28 cellular contexts compared by ENCODE assay signal in the genomic region with DNA sequence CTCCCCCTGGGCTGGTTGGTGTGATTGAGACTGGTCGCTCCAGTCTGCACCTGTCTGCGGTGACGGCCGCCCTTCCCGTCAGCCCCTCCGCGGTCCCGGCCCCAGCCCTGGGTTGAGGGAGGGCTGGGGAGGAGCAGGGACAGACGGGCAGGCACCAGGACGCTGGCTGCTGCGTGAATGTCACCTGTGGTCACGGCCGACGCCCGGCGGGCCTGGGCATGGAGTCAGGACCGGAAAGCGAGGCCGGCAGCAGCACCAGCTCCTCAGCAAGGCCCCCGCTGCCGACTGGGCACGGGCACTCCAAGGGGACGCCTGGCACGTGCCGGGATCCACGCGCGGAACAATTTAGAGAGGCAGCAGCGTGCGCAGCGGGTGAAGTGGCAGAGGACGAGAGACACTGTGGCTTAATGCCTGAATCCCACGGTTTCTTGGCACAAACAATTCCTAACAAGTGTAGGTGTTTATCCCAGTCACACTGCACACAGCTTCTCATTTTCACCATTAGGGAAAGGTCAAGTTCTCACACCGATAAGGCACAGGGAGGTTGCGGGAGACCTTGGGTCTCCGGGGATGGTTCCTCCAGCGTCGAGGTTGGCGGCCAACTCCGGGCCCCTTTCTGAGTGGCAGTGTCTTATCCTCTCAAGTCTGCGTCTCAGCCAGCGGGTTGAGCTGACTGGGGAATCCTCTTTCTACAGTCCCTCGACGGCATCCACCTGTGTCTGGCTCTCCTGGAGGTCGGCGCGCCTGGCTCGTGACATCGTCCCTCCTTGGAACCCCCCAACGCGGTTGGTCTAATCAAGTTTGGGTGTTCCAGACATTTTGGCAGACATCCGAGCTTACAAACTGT.
"Had no signal": no experiment of that assay in that cellular context is flagged by ENCODE, and none has a peak within 500 bp of the region (broad histone marks: within the 10 kb centered on the region; RNA-seq: fewer than 3 reads in every experiment).

No MANE protein-coding gene starts in this region.

- H3K36me3 Mint-ChIP-seq: activated naive CD8-positive, alpha-beta T cell treated with anti-CD3 and anti-CD28 coated beads for 36 hours had no signal

- H3K9me2 ChIP-seq: SK-N-SH had no signal

- H3K27me3 ChIP-seq: SJCRH30 had no signal

- H3K9me3 ChIP-seq: MG63, SJCRH30, SK-N-SH had no signal

- H3K27ac ChIP-seq: SJCRH30, VCaP had no signal

- H3K4me1 ChIP-seq: SJCRH30 had no signal

- H3K27ac Mint-ChIP-seq: activated CD4-positive, alpha-beta memory T cell treated with anti-CD3 and anti-CD28 coated beads, Interleukin-2, amount 10 ng/mL, durations not matched to agents 7 days and 5 days; activated CD4-positive, alpha-beta T cell treated with anti-CD3 and anti-CD28 coated beads, Interleukin-2, amount 10 ng/mL, durations not matched to agents 7 days and 5 days; activated naive CD4-positive, alpha-beta T cell treated with anti-CD3 and anti-CD28 coated beads for 36 hours; activated naive CD8-positive, alpha-beta T cell treated with anti-CD3 and anti-CD28 coated beads for 36 hours; activated T-helper 17 cell treated with anti-CD3 and anti-CD28 coated beads, Interleukin-2, amount 50 U/mL, for 72 hours had no signal

- ATAC-seq: activated T-helper 17 cell treated with anti-CD3 and anti-CD28 coated beads, Interleukin-2, amount 50 U/mL, for 72 hours; Panc1 had no signal

- H3K4me1 Mint-ChIP-seq: activated CD4-positive, alpha-beta memory T cell treated with anti-CD3 and anti-CD28 coated beads, Interleukin-2, amount 10 ng/mL, durations not matched to agents 7 days and 5 days; activated CD4-positive, alpha-beta T cell treated with anti-CD3 and anti-CD28 coated beads, Interleukin-2, amount 10 ng/mL, durations not matched to agents 7 days and 5 days; activated naive CD8-positive, alpha-beta T cell treated with anti-CD3 and anti-CD28 coated beads for 36 hours; activated T-helper 17 cell treated with anti-CD3 and anti-CD28 coated beads, Interleukin-2, amount 50 U/mL, for 72 hours had no signal

- H3K4me2 ChIP-seq: SK-N-SH had no signal

- H3K9me3 Mint-ChIP-seq: activated CD4-positive, alpha-beta memory T cell treated with anti-CD3 and anti-CD28 coated beads, Interleukin-2, amount 10 ng/mL, durations not matched to agents 7 days and 5 days; activated CD4-positive, alpha-beta T cell treated with anti-CD3 and anti-CD28 coated beads, Interleukin-2, amount 10 ng/mL, durations not matched to agents 7 days and 5 days; activated naive CD4-positive, alpha-beta T cell treated with anti-CD3 and anti-CD28 coated beads for 36 hours; activated naive CD8-positive, alpha-beta T cell treated with anti-CD3 and anti-CD28 coated beads for 36 hours; activated T-helper 17 cell treated with anti-CD3 and anti-CD28 coated beads, Interleukin-2, amount 50 U/mL, for 72 hours had no signal

- H3K4me3 Mint-ChIP-seq: activated CD4-positive, alpha-beta memory T cell treated with anti-CD3 and anti-CD28 coated beads, Interleukin-2, amount 10 ng/mL, durations not matched to agents 7 days and 5 days; activated CD4-positive, alpha-beta T cell treated with anti-CD3 and anti-CD28 coated beads, Interleukin-2, amount 10 ng/mL, durations not matched to agents 7 days and 5 days; activated naive CD4-positive, alpha-beta T cell treated with anti-CD3 and anti-CD28 coated beads for 36 hours; activated naive CD8-positive, alpha-beta T cell treated with anti-CD3 and anti-CD28 coated beads for 36 hours; activated T-helper 17 cell treated with anti-CD3 and anti-CD28 coated beads, Interleukin-2, amount 50 U/mL, for 72 hours had no signal

- H3K27me3 Mint-ChIP-seq: activated CD4-positive, alpha-beta memory T cell treated with anti-CD3 and anti-CD28 coated beads, Interleukin-2, amount 10 ng/mL, durations not matched to agents 7 days and 5 days; activated CD4-positive, alpha-beta T cell treated with anti-CD3 and anti-CD28 coated beads, Interleukin-2, amount 10 ng/mL, durations not matched to agents 7 days and 5 days; activated naive CD8-positive, alpha-beta T cell treated with anti-CD3 and anti-CD28 coated beads for 36 hours had no signal

- H3K4me3 ChIP-seq: MG63, SJCRH30 had no signal

- H3K9ac ChIP-seq: SK-N-SH had no signal

- H3K36me3 ChIP-seq: MG63, SJCRH30 had no signal

- DNase-seq: activated CD4-positive, alpha-beta memory T cell treated with anti-CD3 and anti-CD28 coated beads, Interleukin-2, amount 10 ng/mL, durations not matched to agents 7 days and 5 days; activated CD4-positive, alpha-beta T cell treated with anti-CD3 and anti-CD28 coated beads, Interleukin-2, amount 10 ng/mL, durations not matched to agents 7 days and 5 days; activated CD4-positive, CD25-positive, alpha-beta regulatory T cell; activated gamma-delta T cell; activated naive CD4-positive, alpha-beta T cell treated with anti-CD3 and anti-CD28 coated beads for 36 hours; activated naive CD8-positive, alpha-beta T cell treated with anti-CD3 and anti-CD28 coated beads for 36 hours; activated T-cell treated with anti-CD3 and anti-CD28 coated beads for 4 hours; activated T-cell treated with anti-CD3 and anti-CD28 coated beads, Interleukin-2, amount 50 U/mL, for 48 hours; MG63; MV-4-11; NCI-H1092 treated with DMSO at 0.1 percent for 48 hours; NCI-H1417 treated with DMSO at 0.1 percent for 48 hours; NCI-H1694; NCI-H2029 treated with DMSO at 0.1 percent for 48 hours; NCI-H345; NCI-H510A; NCI-H526 treated with DMSO at 0.1 percent for 48 hours; NCI-H82; NK-92 treated with Interleukin-12 subunit alpha and Interleukin-12 subunit beta, amount 100 ng/mL, for 24 hours; OCI-M1; Right ventricle myocardium superior; RPMI8226; SJCRH30; SK-N-SH; T-helper 1 cell had no signal
